In the genomic region with DNA sequence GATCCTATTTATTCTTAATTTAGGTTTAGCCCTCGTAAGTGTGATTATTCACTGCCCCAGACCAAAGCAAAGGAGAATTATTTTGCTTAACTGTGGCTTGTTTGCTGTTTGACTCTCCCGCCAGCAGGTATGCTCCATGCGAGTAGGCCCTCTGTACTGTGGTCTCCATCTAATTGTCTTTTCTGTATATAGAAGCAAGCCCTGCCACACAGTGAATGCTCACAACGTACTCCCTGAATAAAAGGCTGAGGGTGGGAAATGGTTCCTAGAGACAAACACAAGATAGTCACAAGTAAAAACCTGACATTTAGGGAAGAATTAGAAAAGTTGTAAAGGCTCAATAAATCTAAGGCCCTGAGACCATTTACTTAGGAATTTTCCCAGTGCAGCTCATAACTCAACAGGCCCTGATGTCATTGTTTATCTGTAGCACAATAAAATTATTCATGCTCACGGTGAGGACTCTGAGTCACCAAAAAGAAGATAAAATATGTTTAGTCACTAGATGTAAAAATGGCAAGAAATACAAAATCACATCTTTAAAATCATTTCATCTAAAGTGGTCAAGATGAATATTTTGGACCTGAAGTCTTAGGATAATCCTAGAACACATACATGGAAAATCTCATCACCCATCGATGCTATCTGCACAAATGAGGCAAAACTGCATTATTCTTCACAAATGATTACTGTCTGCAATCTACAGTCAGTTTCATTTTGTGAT, we compare ENCODE assay signal across 1 cellular context.
TF ChIP-seq lines count a peak whose summit lies in the region.

No MANE protein-coding gene starts in this region.

TF ChIP-seq in HEK293, 187 proteins besides CTCF, POLR2A, EP300 and RAD21 (continued from another document and continues in another):
- TF ChIP-seq, protein P1, sequence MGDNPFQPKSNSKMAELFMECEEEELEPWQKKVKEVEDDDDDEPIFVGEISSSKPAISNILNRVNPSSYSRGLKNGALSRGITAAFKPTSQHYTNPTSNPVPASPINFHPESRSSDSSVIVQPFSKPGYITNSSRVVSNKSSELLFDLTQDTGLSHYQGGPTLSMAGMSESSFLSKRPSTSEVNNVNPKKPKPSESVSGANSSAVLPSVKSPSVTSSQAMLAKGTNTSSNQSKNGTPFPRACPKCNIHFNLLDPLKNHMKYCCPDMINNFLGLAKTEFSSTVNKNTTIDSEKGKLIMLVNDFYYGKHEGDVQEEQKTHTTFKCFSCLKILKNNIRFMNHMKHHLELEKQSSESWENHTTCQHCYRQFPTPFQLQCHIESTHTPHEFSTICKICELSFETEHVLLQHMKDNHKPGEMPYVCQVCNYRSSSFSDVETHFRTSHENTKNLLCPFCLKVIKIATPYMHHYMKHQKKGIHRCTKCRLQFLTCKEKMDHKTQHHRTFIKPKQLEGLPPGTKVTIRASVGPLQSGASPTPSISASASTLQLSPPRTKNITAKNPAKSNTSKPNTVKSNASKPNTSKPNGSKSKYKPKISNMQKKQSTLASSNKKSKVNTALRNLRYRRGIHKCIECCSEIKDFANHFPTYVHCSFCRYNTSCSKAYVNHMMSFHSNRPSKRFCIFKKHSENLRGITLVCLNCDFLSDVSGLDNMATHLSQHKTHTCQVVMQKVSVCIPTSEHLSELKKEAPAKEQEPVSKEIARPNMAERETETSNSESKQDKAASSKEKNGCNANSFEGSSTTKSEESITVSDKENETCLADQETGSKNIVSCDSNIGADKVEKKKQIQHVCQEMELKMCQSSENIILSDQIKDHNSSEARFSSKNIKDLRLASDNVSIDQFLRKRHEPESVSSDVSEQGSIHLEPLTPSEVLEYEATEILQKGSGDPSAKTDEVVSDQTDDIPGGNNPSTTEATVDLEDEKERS (tag by site-specific recombination; IDR thresholded peaks at IDR 0.05) = no peak
- TF ChIP-seq ZNF174 (tag by site-specific recombination; IDR thresholded peaks at IDR 0.05) (no peak), OSR2 (tag by site-specific recombination; IDR thresholded peaks at IDR 0.05) (no peak), ZNF521 (tag by site-specific recombination; IDR thresholded peaks at IDR 0.05) (no peak), ZNF544 (tag by site-specific recombination; IDR thresholded peaks at IDR 0.05) (no peak), ZNF664 (tag by site-specific recombination; IDR thresholded peaks at IDR 0.05) (no peak), KLF8 (tag by site-specific recombination; IDR thresholded peaks at IDR 0.05) (peak; percentile 61), KLF1 (tag by site-specific recombination; IDR thresholded peaks at IDR 0.05) (no peak), ZNF223 (tag by site-specific recombination; IDR thresholded peaks at IDR 0.05) (no peak), OVOL3 (tag by site-specific recombination; IDR thresholded peaks at IDR 0.05) (no peak), SCRT1 (tag by site-specific recombination; IDR thresholded peaks at IDR 0.05; ENCODE audit: borderline replicate concordance) (no peak), ZNF791 (tag by site-specific recombination; IDR thresholded peaks at IDR 0.05) (no peak), ZNF548 (tag by site-specific recombination; IDR thresholded peaks at IDR 0.05) (no peak), ZNF121 (tag by site-specific recombination; IDR thresholded peaks at IDR 0.05) (no peak), REPIN1 (tag by site-specific recombination; IDR thresholded peaks at IDR 0.05; ENCODE audit: low read depth) (no peak), ZSCAN30 (tag by site-specific recombination; IDR thresholded peaks at IDR 0.05) (no peak), ZNF2 (tag by site-specific recombination; IDR thresholded peaks at IDR 0.05) (no peak; the same call in 1 of the 2 replicates), ZNF350 (tag by site-specific recombination; IDR thresholded peaks at IDR 0.05) (no peak), ZNF610 (tag by site-specific recombination; IDR thresholded peaks at IDR 0.05; ENCODE audit: borderline replicate concordance) (no peak), ZNF341 (tag by site-specific recombination; IDR thresholded peaks at IDR 0.05; ENCODE audit: low read depth) (no peak), ZNF146 (tag by site-specific recombination; IDR thresholded peaks at IDR 0.05) (no peak), ZNF324 (tag by site-specific recombination; IDR thresholded peaks at IDR 0.05) (no peak), ZSCAN23 (tag by site-specific recombination; IDR thresholded peaks at IDR 0.05) (no peak), ZNF747 (tag by site-specific recombination; IDR thresholded peaks at IDR 0.05) (no peak), ZNF621 (tag by site-specific recombination; IDR thresholded peaks at IDR 0.05) (no peak), ZNF155 (tag by site-specific recombination; IDR thresholded peaks at IDR 0.05) (no peak), SALL2 (tag by site-specific recombination; IDR thresholded peaks at IDR 0.05; ENCODE audit: borderline replicate concordance) (no peak), ZFP37 (tag by site-specific recombination; IDR thresholded peaks at IDR 0.05) (peak; percentile 73; the same call in 1 of the 2 replicates), KLF10 (tag by site-specific recombination; IDR thresholded peaks at IDR 0.05) (peak; percentile 52; the same call in 1 of the 2 replicates), ZNF366 (tag by site-specific recombination; conservative IDR thresholded peaks at IDR 0.05) (peak; percentile 82), HOXD13 (CRISPR knock-in tag; IDR thresholded peaks at IDR 0.05; ENCODE audit: borderline replicate concordance) (peak; percentile 27; the same call in 1 of the 2 replicates), ZNF416 (tag by site-specific recombination; IDR thresholded peaks at IDR 0.05) (no peak), ZNF423 (tag by site-specific recombination; IDR thresholded peaks at IDR 0.05) (no peak), GLI4 (tag by site-specific recombination; IDR thresholded peaks at IDR 0.05) (no peak)
- TF ChIP-seq, protein P2, sequence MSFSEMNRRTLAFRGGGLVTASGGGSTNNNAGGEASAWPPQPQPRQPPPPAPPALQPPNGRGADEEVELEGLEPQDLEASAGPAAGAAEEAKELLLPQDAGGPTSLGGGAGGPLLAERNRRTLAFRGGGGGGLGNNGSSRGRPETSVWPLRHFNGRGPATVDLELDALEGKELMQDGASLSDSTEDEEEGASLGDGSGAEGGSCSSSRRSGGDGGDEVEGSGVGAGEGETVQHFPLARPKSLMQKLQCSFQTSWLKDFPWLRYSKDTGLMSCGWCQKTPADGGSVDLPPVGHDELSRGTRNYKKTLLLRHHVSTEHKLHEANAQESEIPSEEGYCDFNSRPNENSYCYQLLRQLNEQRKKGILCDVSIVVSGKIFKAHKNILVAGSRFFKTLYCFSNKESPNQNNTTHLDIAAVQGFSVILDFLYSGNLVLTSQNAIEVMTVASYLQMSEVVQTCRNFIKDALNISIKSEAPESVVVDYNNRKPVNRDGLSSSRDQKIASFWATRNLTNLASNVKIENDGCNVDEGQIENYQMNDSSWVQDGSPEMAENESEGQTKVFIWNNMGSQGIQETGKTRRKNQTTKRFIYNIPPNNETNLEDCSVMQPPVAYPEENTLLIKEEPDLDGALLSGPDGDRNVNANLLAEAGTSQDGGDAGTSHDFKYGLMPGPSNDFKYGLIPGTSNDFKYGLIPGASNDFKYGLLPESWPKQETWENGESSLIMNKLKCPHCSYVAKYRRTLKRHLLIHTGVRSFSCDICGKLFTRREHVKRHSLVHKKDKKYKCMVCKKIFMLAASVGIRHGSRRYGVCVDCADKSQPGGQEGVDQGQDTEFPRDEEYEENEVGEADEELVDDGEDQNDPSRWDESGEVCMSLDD (tag by site-specific recombination; IDR thresholded peaks at IDR 0.05) = no peak
- TF ChIP-seq, protein P3, sequence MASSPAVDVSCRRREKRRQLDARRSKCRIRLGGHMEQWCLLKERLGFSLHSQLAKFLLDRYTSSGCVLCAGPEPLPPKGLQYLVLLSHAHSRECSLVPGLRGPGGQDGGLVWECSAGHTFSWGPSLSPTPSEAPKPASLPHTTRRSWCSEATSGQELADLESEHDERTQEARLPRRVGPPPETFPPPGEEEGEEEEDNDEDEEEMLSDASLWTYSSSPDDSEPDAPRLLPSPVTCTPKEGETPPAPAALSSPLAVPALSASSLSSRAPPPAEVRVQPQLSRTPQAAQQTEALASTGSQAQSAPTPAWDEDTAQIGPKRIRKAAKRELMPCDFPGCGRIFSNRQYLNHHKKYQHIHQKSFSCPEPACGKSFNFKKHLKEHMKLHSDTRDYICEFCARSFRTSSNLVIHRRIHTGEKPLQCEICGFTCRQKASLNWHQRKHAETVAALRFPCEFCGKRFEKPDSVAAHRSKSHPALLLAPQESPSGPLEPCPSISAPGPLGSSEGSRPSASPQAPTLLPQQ (tag by site-specific recombination; IDR thresholded peaks at IDR 0.05) = 0 out of 2 replicates have a peak, but pooled peaks have one; percentile 32
- TF ChIP-seq, protein P4, sequence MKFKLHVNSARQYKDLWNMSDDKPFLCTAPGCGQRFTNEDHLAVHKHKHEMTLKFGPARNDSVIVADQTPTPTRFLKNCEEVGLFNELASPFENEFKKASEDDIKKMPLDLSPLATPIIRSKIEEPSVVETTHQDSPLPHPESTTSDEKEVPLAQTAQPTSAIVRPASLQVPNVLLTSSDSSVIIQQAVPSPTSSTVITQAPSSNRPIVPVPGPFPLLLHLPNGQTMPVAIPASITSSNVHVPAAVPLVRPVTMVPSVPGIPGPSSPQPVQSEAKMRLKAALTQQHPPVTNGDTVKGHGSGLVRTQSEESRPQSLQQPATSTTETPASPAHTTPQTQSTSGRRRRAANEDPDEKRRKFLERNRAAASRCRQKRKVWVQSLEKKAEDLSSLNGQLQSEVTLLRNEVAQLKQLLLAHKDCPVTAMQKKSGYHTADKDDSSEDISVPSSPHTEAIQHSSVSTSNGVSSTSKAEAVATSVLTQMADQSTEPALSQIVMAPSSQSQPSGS (tag by site-specific recombination; IDR thresholded peaks at IDR 0.05; ENCODE audit: low read depth) = peak; percentile 74; the same call in 1 of the 2 replicates
- TF ChIP-seq, protein P5, sequence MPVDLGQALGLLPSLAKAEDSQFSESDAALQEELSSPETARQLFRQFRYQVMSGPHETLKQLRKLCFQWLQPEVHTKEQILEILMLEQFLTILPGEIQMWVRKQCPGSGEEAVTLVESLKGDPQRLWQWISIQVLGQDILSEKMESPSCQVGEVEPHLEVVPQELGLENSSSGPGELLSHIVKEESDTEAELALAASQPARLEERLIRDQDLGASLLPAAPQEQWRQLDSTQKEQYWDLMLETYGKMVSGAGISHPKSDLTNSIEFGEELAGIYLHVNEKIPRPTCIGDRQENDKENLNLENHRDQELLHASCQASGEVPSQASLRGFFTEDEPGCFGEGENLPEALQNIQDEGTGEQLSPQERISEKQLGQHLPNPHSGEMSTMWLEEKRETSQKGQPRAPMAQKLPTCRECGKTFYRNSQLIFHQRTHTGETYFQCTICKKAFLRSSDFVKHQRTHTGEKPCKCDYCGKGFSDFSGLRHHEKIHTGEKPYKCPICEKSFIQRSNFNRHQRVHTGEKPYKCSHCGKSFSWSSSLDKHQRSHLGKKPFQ (tag by site-specific recombination; IDR thresholded peaks at IDR 0.05) = no peak
- TF ChIP-seq, protein P6, sequence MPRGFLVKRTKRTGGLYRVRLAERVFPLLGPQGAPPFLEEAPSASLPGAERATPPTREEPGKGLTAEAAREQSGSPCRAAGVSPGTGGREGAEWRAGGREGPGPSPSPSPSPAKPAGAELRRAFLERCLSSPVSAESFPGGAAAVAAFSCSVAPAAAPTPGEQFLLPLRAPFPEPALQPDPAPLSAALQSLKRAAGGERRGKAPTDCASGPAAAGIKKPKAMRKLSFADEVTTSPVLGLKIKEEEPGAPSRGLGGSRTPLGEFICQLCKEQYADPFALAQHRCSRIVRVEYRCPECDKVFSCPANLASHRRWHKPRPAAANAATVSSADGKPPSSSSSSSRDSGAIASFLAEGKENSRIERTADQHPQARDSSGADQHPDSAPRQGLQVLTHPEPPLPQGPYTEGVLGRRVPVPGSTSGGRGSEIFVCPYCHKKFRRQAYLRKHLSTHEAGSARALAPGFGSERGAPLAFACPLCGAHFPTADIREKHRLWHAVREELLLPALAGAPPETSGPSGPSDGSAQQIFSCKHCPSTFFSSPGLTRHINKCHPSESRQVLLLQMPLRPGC (tag by site-specific recombination; IDR thresholded peaks at IDR 0.05) = peak; percentile 85
- TF ChIP-seq, protein P7, sequence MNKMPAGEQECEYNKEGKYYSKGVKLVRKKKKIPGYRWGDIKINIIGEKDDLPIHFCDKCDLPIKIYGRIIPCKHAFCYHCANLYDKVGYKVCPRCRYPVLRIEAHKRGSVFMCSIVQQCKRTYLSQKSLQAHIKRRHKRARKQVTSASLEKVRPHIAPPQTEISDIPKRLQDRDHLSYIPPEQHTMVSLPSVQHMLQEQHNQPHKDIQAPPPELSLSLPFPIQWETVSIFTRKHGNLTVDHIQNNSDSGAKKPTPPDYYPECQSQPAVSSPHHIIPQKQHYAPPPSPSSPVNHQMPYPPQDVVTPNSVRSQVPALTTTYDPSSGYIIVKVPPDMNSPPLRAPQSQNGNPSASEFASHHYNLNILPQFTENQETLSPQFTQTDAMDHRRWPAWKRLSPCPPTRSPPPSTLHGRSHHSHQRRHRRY (tag by site-specific recombination; IDR thresholded peaks at IDR 0.05) = no peak
- TF ChIP-seq, protein P8, sequence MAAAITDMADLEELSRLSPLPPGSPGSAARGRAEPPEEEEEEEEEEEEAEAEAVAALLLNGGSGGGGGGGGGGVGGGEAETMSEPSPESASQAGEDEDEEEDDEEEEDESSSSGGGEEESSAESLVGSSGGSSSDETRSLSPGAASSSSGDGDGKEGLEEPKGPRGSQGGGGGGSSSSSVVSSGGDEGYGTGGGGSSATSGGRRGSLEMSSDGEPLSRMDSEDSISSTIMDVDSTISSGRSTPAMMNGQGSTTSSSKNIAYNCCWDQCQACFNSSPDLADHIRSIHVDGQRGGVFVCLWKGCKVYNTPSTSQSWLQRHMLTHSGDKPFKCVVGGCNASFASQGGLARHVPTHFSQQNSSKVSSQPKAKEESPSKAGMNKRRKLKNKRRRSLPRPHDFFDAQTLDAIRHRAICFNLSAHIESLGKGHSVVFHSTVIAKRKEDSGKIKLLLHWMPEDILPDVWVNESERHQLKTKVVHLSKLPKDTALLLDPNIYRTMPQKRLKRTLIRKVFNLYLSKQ (tag by site-specific recombination; IDR thresholded peaks at IDR 0.05; ENCODE audit: borderline replicate concordance) = no peak
